ENCODE assay signal across 34 cellular contexts in the genomic region with DNA sequence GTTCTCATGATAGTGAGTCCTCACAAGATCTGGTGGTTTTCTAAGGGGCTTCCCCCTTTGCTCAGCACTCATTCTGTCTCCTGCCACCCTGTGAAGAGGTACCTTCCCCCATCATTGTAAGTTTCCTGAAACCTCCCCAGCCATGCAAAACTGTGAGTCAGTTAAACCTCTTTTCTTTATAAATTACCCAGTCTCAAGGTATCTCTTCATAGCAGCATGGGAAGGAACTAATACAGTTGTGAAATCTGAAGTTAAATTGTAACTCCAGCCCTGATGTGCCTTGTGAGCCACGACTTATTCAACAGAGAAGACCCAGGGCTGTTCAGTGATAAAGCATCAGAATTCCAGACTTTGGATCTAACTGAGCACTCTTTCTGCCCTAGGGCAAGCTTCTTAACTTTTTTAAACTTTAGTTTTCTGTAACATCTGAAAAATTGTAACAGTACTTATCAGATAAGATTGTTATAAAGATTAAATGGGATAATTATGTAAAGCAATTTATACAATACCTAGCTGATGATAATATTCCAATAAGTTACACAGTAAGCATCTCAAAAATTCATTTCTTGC.
"Had no signal": no experiment of that assay in that cellular context is flagged by ENCODE, and none has a peak within 500 bp of the region (broad histone marks: within the 10 kb centered on the region; RNA-seq: fewer than 3 reads in every experiment).

No MANE protein-coding gene starts in this region.

- H3K4me1 ChIP-seq: ascending aorta had no signal

- H3K27me3 ChIP-seq: ascending aorta, cardiac muscle cell had no signal

- H3K4me1 Mint-ChIP-seq: activated B cell treated with CpG ODN at 0.5 μM for 24 hours; activated naive CD8-positive, alpha-beta T cell treated with anti-CD3 and anti-CD28 coated beads for 36 hours; activated T-helper 17 cell treated with anti-CD3 and anti-CD28 coated beads, Interleukin-2, amount 50 U/mL, for 72 hours; brain; central memory CD8-positive, alpha-beta T cell had no signal

- H3K27me3 Mint-ChIP-seq: activated B cell treated with CpG ODN at 0.5 μM for 24 hours; activated CD4-positive, alpha-beta memory T cell treated with anti-CD3 and anti-CD28 coated beads for 36 hours; activated naive CD8-positive, alpha-beta T cell treated with anti-CD3 and anti-CD28 coated beads for 36 hours; activated T-helper 17 cell treated with anti-CD3 and anti-CD28 coated beads, Interleukin-2, amount 50 U/mL, for 72 hours; central memory CD8-positive, alpha-beta T cell had no signal

- H3K27ac ChIP-seq: ascending aorta, cardiac muscle cell, VCaP had no signal

- ATAC-seq: activated T-cell treated with anti-CD3 and anti-CD28 coated beads, Interleukin-2, amount 50 U/mL, for 4 hours; activated T-cell treated with anti-CD3 and anti-CD28 coated beads, Interleukin-2, amount 50 U/mL, for 72 hours; activated T-helper 17 cell treated with anti-CD3 and anti-CD28 coated beads, Interleukin-2, amount 50 U/mL, for 72 hours had no signal

- H3K4me3 Mint-ChIP-seq: activated B cell treated with CpG ODN at 0.5 μM for 24 hours; activated CD4-positive, alpha-beta memory T cell treated with anti-CD3 and anti-CD28 coated beads for 36 hours; activated naive CD4-positive, alpha-beta T cell treated with anti-CD3 and anti-CD28 coated beads for 36 hours; activated naive CD8-positive, alpha-beta T cell treated with anti-CD3 and anti-CD28 coated beads for 36 hours; activated T-cell treated with anti-CD3 and anti-CD28 coated beads, Interleukin-2, amount 50 U/mL, for 4 hours; activated T-cell treated with anti-CD3 and anti-CD28 coated beads, Interleukin-2, amount 50 U/mL, for 72 hours; activated T-helper 1 cell treated with anti-CD3 and anti-CD28 coated beads, Interleukin-12 subunit alpha, Interleukin-12 subunit beta, Interleukin-2, Interleukin-4 antibody, amounts not matched to agents 30 ng/mL and 10 ng/mL and 1 ng/mL, durations not matched to agents 14 hours and 24 hours and 36 hours; activated T-helper 17 cell treated with anti-CD3 and anti-CD28 coated beads, Interleukin-2, amount 50 U/mL, for 72 hours; brain; central memory CD8-positive, alpha-beta T cell; T-helper 1 cell treated with Interleukin-12 subunit alpha and Interleukin-12 subunit beta and Interleukin-4 antibody, amounts not matched to agents 30 μg/mL and 1 μg/mL, for 36 hours; T-helper 2 cell treated with Interferon-gamma antibody and Interleukin-4, amounts not matched to agents 5 μg/mL and 100 μg/mL, for 36 hours had no signal

- H3K4me3 ChIP-seq: ascending aorta, cardiac muscle cell had no signal

- H3K36me3 ChIP-seq: ascending aorta, cardiac muscle cell had no signal

- DNase-seq: activated B cell treated with CpG ODN at 0.5 μM for 24 hours; activated CD4-positive, alpha-beta memory T cell treated with anti-CD3 and anti-CD28 coated beads for 36 hours; activated CD4-positive, alpha-beta T cell treated with anti-CD3 and anti-CD28 coated beads for 48 hours; activated CD4-positive, alpha-beta T cell treated with anti-CD3 and anti-CD28 coated beads, Interleukin-2, amount 50 U/mL, for 1 hour; activated CD4-positive, alpha-beta T cell treated with anti-CD3 and anti-CD28 coated beads, Interleukin-2, amount 50 U/mL, for 4 hours; activated CD4-positive, CD25-positive, alpha-beta regulatory T cell treated with anti-CD3 and anti-CD28 coated beads, Interleukin-2, amount 50 U/mL, for 72 hours; activated CD8-positive, alpha-beta memory T cell treated with anti-CD3 and anti-CD28 coated beads, Interleukin-2, amount 50 U/mL, for 4 hours; activated effector memory CD4-positive, alpha-beta T cell treated with anti-CD3 and anti-CD28 coated beads, Interleukin-2, amount 50 U/mL, for 16 hours; activated gamma-delta T cell treated with Interleukin-2 at 50 U/mL for 16 hours; activated naive CD4-positive, alpha-beta T cell; activated naive CD4-positive, alpha-beta T cell treated with anti-CD3 and anti-CD28 coated beads for 36 hours; activated naive CD4-positive, alpha-beta T cell treated with anti-CD3 and anti-CD28 coated beads, Interleukin-2, amount 50 U/mL, for 16 hours; activated naive CD8-positive, alpha-beta T cell treated with anti-CD3 and anti-CD28 coated beads for 36 hours; activated T-cell treated with anti-CD3 and anti-CD28 coated beads for 4 hours; activated T-cell treated with anti-CD3 and anti-CD28 coated beads, Interleukin-2, amount 50 U/mL, for 1 hour; activated T-cell treated with anti-CD3 and anti-CD28 coated beads, Interleukin-2, amount 50 U/mL, for 4 hours; activated T-cell treated with anti-CD3 and anti-CD28 coated beads, Interleukin-2, amount 50 U/mL, for 72 hours; amygdala; anterior cingulate cortex; caudate nucleus; SW 1271; T-helper 1 cell; T-helper 2 cell; T-helper 9 cell had no signal

- H3K36me3 Mint-ChIP-seq: activated CD4-positive, alpha-beta memory T cell treated with anti-CD3 and anti-CD28 coated beads for 36 hours; activated naive CD8-positive, alpha-beta T cell treated with anti-CD3 and anti-CD28 coated beads for 36 hours; brain had no signal

- H3K27ac Mint-ChIP-seq: activated B cell treated with CpG ODN at 0.5 μM for 24 hours; activated CD4-positive, alpha-beta memory T cell treated with anti-CD3 and anti-CD28 coated beads for 36 hours; activated naive CD4-positive, alpha-beta T cell treated with anti-CD3 and anti-CD28 coated beads for 36 hours; activated naive CD4-positive, alpha-beta T cell treated with anti-CD3 and anti-CD28 coated beads, Interleukin-2, amount 50 U/mL, for 72 hours; activated naive CD8-positive, alpha-beta T cell treated with anti-CD3 and anti-CD28 coated beads for 36 hours; activated T-cell treated with anti-CD3 and anti-CD28 coated beads, Interleukin-2, amount 50 U/mL, for 72 hours; activated T-helper 1 cell treated with anti-CD3 and anti-CD28 coated beads, Interleukin-12 subunit alpha, Interleukin-12 subunit beta, Interleukin-2, Interleukin-4 antibody, amounts not matched to agents 30 ng/mL and 10 ng/mL and 1 ng/mL, durations not matched to agents 14 hours and 24 hours and 36 hours; activated T-helper 17 cell treated with anti-CD3 and anti-CD28 coated beads, Interleukin-2, amount 50 U/mL, for 72 hours; brain; T-helper 1 cell treated with Interleukin-12 subunit alpha and Interleukin-12 subunit beta and Interleukin-4 antibody, amounts not matched to agents 30 μg/mL and 1 μg/mL, for 36 hours; T-helper 2 cell treated with Interferon-gamma antibody and Interleukin-4, amounts not matched to agents 5 μg/mL and 100 μg/mL, for 36 hours had no signal
